In the genomic region with DNA sequence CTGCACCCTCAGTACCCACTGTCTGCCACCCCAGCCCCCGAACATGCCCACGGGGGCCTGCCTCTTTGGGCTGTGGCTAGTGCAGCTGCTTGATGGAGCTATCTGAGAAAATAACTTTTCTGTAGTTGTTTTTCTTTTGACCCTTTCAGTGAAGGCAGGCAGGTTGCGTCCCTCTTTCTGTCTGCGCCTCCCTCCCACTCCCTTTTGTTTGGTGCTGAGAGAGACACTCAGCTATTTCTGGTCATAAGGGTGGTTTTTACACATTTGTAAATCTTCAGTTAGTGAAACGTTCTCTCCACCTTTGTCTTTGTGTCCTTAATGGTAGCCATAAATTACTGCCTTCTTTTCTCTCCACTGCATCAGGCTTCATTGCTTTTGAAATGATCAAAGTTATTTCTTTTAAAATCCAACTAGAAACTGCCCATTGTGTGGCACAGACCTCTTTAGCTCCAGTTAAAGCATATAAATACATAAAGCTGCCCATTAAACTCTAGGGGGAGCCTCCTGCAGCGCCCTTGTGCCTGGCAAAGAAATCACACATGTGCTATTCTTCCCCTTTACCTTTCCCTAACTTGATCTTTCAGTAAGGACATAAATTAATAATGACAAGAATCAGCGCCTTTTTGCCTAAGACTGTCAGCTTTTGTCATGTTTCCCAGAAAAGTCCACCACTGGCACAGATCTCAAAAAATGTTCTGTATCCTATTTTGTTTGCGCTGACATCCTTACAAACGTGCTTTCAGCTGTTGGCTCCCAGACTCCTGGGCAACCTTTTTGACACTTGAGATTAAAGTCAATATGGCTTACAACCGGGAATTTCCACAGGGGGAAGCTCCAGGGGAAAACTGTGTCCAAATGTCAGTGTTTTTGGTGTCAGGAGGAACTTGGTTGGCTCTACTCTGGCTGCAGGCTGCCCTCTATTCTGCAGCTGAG, we compare ENCODE assay signal across 10 cellular contexts. TPM values are rescaled to one million over a fixed set of nuclear protein-coding genes. Genes with fewer than 3 reads are reported as not detected.
A peak's percentile ranks its signal among the peaks of the same experiment; 100 is the strongest.
DNase-seq lines count a peak whose midpoint lies in the region; ATAC-seq, FAIRE-seq and TF ChIP-seq lines count a peak whose summit lies in the region.
"Had no signal": no experiment of that assay in that cellular context is flagged by ENCODE, and none has a peak within 500 bp of the region (broad histone marks: within the 10 kb centered on the region; RNA-seq: fewer than 3 reads in every experiment).

No MANE protein-coding gene starts in this region.

- H3K4me3 ChIP-seq in GM12875 (ENCODE audit: low read depth, low read length): no peak overlapping the region

- peaks cover 4 to 12% of the 10 kb centered on the region in 2 donors for H3K4me1 Mint-ChIP-seq in immature natural killer cell

- no peak overlapping the region for H3K27ac Mint-ChIP-seq in immature natural killer cell
- H3K27ac Mint-ChIP-seq: activated CD8-positive, alpha-beta T cell treated with anti-CD3 and anti-CD28 coated beads for 36 hours had no signal

- H3K36me3 Mint-ChIP-seq in immature natural killer cell: no peaks in the 10 kb centered on the region

- H3K9me3 Mint-ChIP-seq in immature natural killer cell: no peaks in the 10 kb centered on the region
- H3K9me3 Mint-ChIP-seq: activated CD8-positive, alpha-beta T cell treated with anti-CD3 and anti-CD28 coated beads for 36 hours had no signal

- TF ChIP-seq CTCF in C4-2B (conservative IDR thresholded peaks at IDR 0.05) (peak; percentile 60), GM12875 (IDR thresholded peaks at IDR 0.05; ENCODE audit: borderline replicate concordance, insufficient read depth, low read depth, low read length) (0 out of 2 replicates have a peak, but pooled peaks have one; percentile 21), RWPE1 (conservative IDR thresholded peaks at IDR 0.05; ENCODE audit: low read depth) (0 out of 2 replicates have a peak, but pooled peaks have one; percentile 10)

- POLR2A ChIA-PET in RWPE1 (lab: Yijun Ruan, JAX; ENCODE audit: low non-redundant PET): no interaction called here

- ATAC-seq in esophagus mucosa (no peak), HG03342 (IDR thresholded peaks at IDR 0.05; ENCODE audit: unreplicated experiment) (no peak)
- ATAC-seq: activated CD8-positive, alpha-beta T cell treated with anti-CD3 and anti-CD28 coated beads for 36 hours had no signal

- DNase-seq in RWPE1 (ENCODE audit: low spot score) (no peak), immature natural killer cell (no peak), GM12892 (ENCODE audit: insufficient read length) (no peak), A172 (ENCODE audit: low spot score) (no peak)
- DNase-seq: activated CD8-positive, alpha-beta T cell treated with anti-CD3 and anti-CD28 coated beads for 36 hours had no signal

- no peak for TF ChIP-seq POLR2A in GM12892 (IDR thresholded peaks at IDR 0.05; ENCODE audit: low read depth, low read length)

- peaks cover 16 to 32% (median 29%) of the 10 kb centered on the region in 3 donors for H3K27me3 Mint-ChIP-seq in immature natural killer cell (ENCODE audit: low read depth in 3 of 3)

- H3K27ac ChIP-seq in C4-2B (no peak overlapping the region), RWPE1 (no peak overlapping the region)

- CTCF ChIA-PET in RWPE1 (lab: Yijun Ruan, JAX): interaction anchor here (0.6 to 1.7 kb wide), 6 partner anchors 10 to 222 kb away, joined by 3 to 6 read pairs (median 3); no protein-coding TSS in a partner anchor

- H3K4me3 Mint-ChIP-seq in immature natural killer cell: peak overlapping the region; percentile 1 to 43 (median 15)
- H3K4me3 Mint-ChIP-seq: activated CD8-positive, alpha-beta T cell treated with anti-CD3 and anti-CD28 coated beads for 36 hours had no signal

- no peak for FAIRE-seq in GM12892 (lab: Jason Lieb, UNC)
- FAIRE-seq: frontal cortex had no signal

RNA-seq across cellular contexts. Expression of a gene that starts 1.7 kb away (rescaled TPM):
- polyA plus RNA-seq in immature natural killer cell: not detected
- 3.0 TPM for total RNA-seq in esophagus mucosa
- polyA plus RNA-seq in GM12892 (2012; ENCODE audit: missing spikeins): 0.47 TPM
- 0.47 TPM in 1 of 2 replicates, not detected in the other for total RNA-seq in A172 (2014; rRNA removed; shearing (Covaris generic))
- total RNA-seq: activated CD8-positive, alpha-beta T cell treated with anti-CD3 and anti-CD28 coated beads for 36 hours had no signal

Comparison
In these comparisons a context has a peak if more than half of its experiments do, and no peak if none do; other contexts are left out.
1. CTCF ChIP-seq: peak in every context shown above with its lines; median percentile 60 in C4-2B; 21 in GM12875; 10 in RWPE1.